8 cellular contexts compared by ENCODE assay signal in the genomic region with DNA sequence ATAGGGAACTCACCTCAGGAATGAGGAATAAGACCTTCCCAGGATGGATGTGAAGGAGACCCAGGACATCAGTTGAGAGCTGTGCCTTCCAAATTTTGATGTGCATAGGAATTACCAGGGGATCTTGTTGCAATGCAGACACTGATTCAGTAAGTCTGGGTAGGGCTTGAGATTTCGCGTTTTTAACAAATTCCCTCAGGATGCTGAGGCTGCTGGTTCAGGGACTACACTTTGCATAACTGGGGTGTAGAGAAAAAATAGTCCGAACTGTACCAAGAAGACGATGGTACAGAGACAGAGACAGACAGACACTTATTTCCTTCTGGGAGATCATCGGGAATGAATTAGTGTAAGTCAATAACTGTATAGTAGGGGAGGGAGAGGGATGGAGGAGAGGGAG.
DNase-seq lines count a peak whose midpoint lies in the region; ATAC-seq and TF ChIP-seq lines count a peak whose summit lies in the region.

No MANE protein-coding gene starts in this region.

- peak overlapping the region; percentile 61 for H3K27ac Mint-ChIP-seq in stimulated activated naive CD8-positive, alpha-beta T cell treated with anti-CD3 and anti-CD28 coated beads, Interleukin-15, Interleukin-2, amounts not matched to agents 100 ng/mL and 50 ng/mL, for 24 hours
- H3K27ac Mint-ChIP-seq in activated naive CD8-positive, alpha-beta T cell treated with anti-CD3 and anti-CD28 coated beads, Interleukin-2, amount 50 U/mL, for 24 hours: no peak overlapping the region

- no peak for TF ChIP-seq POLR2A in body of pancreas (IDR thresholded peaks at IDR 0.05)

- H3K4me3 Mint-ChIP-seq in stimulated activated naive CD8-positive, alpha-beta T cell treated with anti-CD3 and anti-CD28 coated beads, Interleukin-15, Interleukin-2, amounts not matched to agents 100 ng/mL and 50 ng/mL, for 24 hours: peak overlapping the region; percentile 79
- peak overlapping the region; percentile 74 for H3K4me3 Mint-ChIP-seq in activated naive CD8-positive, alpha-beta T cell treated with anti-CD3 and anti-CD28 coated beads, Interleukin-2, amount 50 U/mL, for 24 hours

- 77 to 79% methylated on average over 5 of the region's 5 CpGs for WGBS in body of pancreas, 2 donors

- H3K36me3 ChIP-seq in muscle layer of duodenum (ENCODE audit: control insufficient read depth in 1 of 2, insufficient read depth in 2 of 2, low read length in 2 of 2) (no peaks in the 10 kb centered on the region), body of pancreas (replicated peaks in 1 of 2; ENCODE audit: insufficient read depth in 1 of 2, low read depth in 2 of 2) (no peaks in the 10 kb centered on the region)

- H3K27me3 Mint-ChIP-seq in stimulated activated naive CD8-positive, alpha-beta T cell treated with anti-CD3 and anti-CD28 coated beads, Interleukin-15, Interleukin-2, amounts not matched to agents 100 ng/mL and 50 ng/mL, for 24 hours: peaks cover 15% of the 10 kb centered on the region
- peaks cover 17% of the 10 kb centered on the region for H3K27me3 Mint-ChIP-seq in activated naive CD8-positive, alpha-beta T cell treated with anti-CD3 and anti-CD28 coated beads, Interleukin-2, amount 50 U/mL, for 24 hours

- H3K27me3 ChIP-seq in muscle layer of duodenum (ENCODE audit: low read depth, low read length) (no peaks in the 10 kb centered on the region), body of pancreas (no peaks in the 10 kb centered on the region)

- H3K4me1 ChIP-seq in muscle layer of duodenum (ENCODE audit: control insufficient read depth in 1 of 2, insufficient read depth in 2 of 2, low read length in 2 of 2) (no peaks in the 10 kb centered on the region), body of pancreas (peaks cover 9% of the 10 kb centered on the region)

- intact Hi-C loops in body of pancreas (cut with DNase I): no loop called here

- H3K4me3 ChIP-seq in muscle layer of duodenum (ENCODE audit: low read depth in 1 of 2, low read length in 2 of 2) (peak overlapping the region; percentile 74 to 80), body of pancreas (no peak overlapping the region)

- TF ChIP-seq CTCF in body of pancreas (IDR thresholded peaks at IDR 0.05): no peak

- peaks cover 5% of the 10 kb centered on the region for H3K9me3 Mint-ChIP-seq in stimulated activated naive CD8-positive, alpha-beta T cell treated with anti-CD3 and anti-CD28 coated beads, Interleukin-15, Interleukin-2, amounts not matched to agents 100 ng/mL and 50 ng/mL, for 24 hours
- H3K9me3 Mint-ChIP-seq in activated naive CD8-positive, alpha-beta T cell treated with anti-CD3 and anti-CD28 coated beads, Interleukin-2, amount 50 U/mL, for 24 hours: peaks cover 6% of the 10 kb centered on the region

- H3K9me3 ChIP-seq in muscle layer of duodenum (ENCODE audit: control insufficient read depth in 1 of 2, low read length in 2 of 2): no peaks in the 10 kb centered on the region
- H3K9me3 ChIP-seq in body of pancreas: no peaks in the 10 kb centered on the region

- DNase-seq in stimulated activated naive CD8-positive, alpha-beta T cell treated with anti-CD3 and anti-CD28 coated beads, Interleukin-15, Interleukin-2, amounts not matched to agents 100 U/mL and 50 U/mL, for 24 hours: no peak
- no peak for DNase-seq in activated naive CD8-positive, alpha-beta T cell treated with anti-CD3 and anti-CD28 coated beads, Interleukin-2, amount 50 U/mL, for 24 hours
- DNase-seq in NCI-H1417 (lab: John Stamatoyannopoulos, UW) (no peak), MV-4-11 (lab: John Stamatoyannopoulos, UW) (no peak), body of pancreas (no peak)

- no peak for ATAC-seq in stimulated activated naive CD8-positive, alpha-beta T cell treated with anti-CD3 and anti-CD28 coated beads, Interleukin-15, Interleukin-2, amounts not matched to agents 100 U/mL and 50 U/mL, for 24 hours
- no peak for ATAC-seq in activated naive CD8-positive, alpha-beta T cell treated with anti-CD3 and anti-CD28 coated beads, Interleukin-2, amount 50 U/mL, for 24 hours
- ATAC-seq in body of pancreas (no peak), GM18498 (IDR thresholded peaks at IDR 0.05; ENCODE audit: unreplicated experiment) (no peak)

- H3K36me3 Mint-ChIP-seq in stimulated activated naive CD8-positive, alpha-beta T cell treated with anti-CD3 and anti-CD28 coated beads, Interleukin-15, Interleukin-2, amounts not matched to agents 100 ng/mL and 50 ng/mL, for 24 hours (ENCODE audit: low read depth): no peaks in the 10 kb centered on the region
- H3K36me3 Mint-ChIP-seq in activated naive CD8-positive, alpha-beta T cell treated with anti-CD3 and anti-CD28 coated beads, Interleukin-2, amount 50 U/mL, for 24 hours (ENCODE audit: low read depth): peaks cover 2% of the 10 kb centered on the region

- H3K4me1 Mint-ChIP-seq in stimulated activated naive CD8-positive, alpha-beta T cell treated with anti-CD3 and anti-CD28 coated beads, Interleukin-15, Interleukin-2, amounts not matched to agents 100 ng/mL and 50 ng/mL, for 24 hours (ENCODE audit: low read depth): peaks cover 26% of the 10 kb centered on the region
- H3K4me1 Mint-ChIP-seq in activated naive CD8-positive, alpha-beta T cell treated with anti-CD3 and anti-CD28 coated beads, Interleukin-2, amount 50 U/mL, for 24 hours: peaks cover 23% of the 10 kb centered on the region

- H3K27ac ChIP-seq in muscle layer of duodenum (ENCODE audit: low read length): no peak overlapping the region
- no peak overlapping the region for H3K27ac ChIP-seq in body of pancreas

Comparison
In these comparisons a context has a peak if more than half of its experiments do, and no peak if none do; other contexts are left out.
1. H3K4me3 ChIP-seq: peak in muscle layer of duodenum (2 of 2); none in body of pancreas (0 of 2).